In genomic region chr13:95684463-95684862, GRCh38 we compare ENCODE assay signal across 13 cellular contexts.
"Had no signal": no experiment of that assay in that cellular context is flagged by ENCODE, and none has a peak within 500 bp of the region (broad histone marks: within the 10 kb centered on the region; RNA-seq: fewer than 3 reads in every experiment).

No MANE protein-coding gene starts in this region.

- DNase-seq: activated CD4-positive, alpha-beta memory T cell treated with anti-CD3 and anti-CD28 coated beads for 36 hours; activated CD4-positive, alpha-beta T cell treated with anti-CD3 and anti-CD28 coated beads for 36 hours; activated CD8-positive, alpha-beta memory T cell treated with anti-CD3 and anti-CD28 coated beads, Interleukin-2, amount 10 ng/mL, durations not matched to agents 7 days and 5 days; activated effector memory CD4-positive, alpha-beta T cell treated with Interleukin-2 at 50 U/mL for 16 hours; activated naive CD4-positive, alpha-beta T cell treated with anti-CD3 and anti-CD28 coated beads, Interleukin-2, amount 50 U/mL, for 16 hours; activated T-cell treated with anti-CD3 and anti-CD28 coated beads, Interleukin-2, amount 50 U/mL, for 24 hours; stimulated activated CD4-positive, alpha-beta T cell treated with anti-CD3 and anti-CD28 coated beads, Interleukin-12 subunit alpha, Interleukin-12 subunit beta, amount 100 ng/mL, for 4 hours; stimulated activated CD4-positive, alpha-beta T cell treated with anti-CD3 and anti-CD28 coated beads, Interleukin-2, amount 100 ng/mL, for 24 hours; WERI-Rb-1 had no signal

- ATAC-seq: activated CD4-positive, alpha-beta T cell treated with anti-CD3 and anti-CD28 coated beads for 36 hours; activated CD8-positive, alpha-beta memory T cell treated with anti-CD3 and anti-CD28 coated beads, Interleukin-2, amount 10 ng/mL, durations not matched to agents 7 days and 5 days; esophagus mucosa had no signal

- H3K4me3 Mint-ChIP-seq: activated CD4-positive, alpha-beta memory T cell treated with anti-CD3 and anti-CD28 coated beads for 36 hours; activated CD4-positive, alpha-beta T cell treated with anti-CD3 and anti-CD28 coated beads for 36 hours; activated CD8-positive, alpha-beta memory T cell treated with anti-CD3 and anti-CD28 coated beads, Interleukin-2, amount 10 ng/mL, durations not matched to agents 7 days and 5 days; activated T-cell treated with anti-CD3 and anti-CD28 coated beads, Interleukin-2, amount 50 U/mL, for 24 hours; mesothelial cell of epicardium; T-helper 1 cell treated with Interleukin-12 subunit alpha and Interleukin-12 subunit beta and Interleukin-4 antibody, amounts not matched to agents 30 μg/mL and 1 μg/mL, for 36 hours had no signal

- H3K27ac Mint-ChIP-seq: activated CD4-positive, alpha-beta memory T cell treated with anti-CD3 and anti-CD28 coated beads for 36 hours; activated CD4-positive, alpha-beta T cell treated with anti-CD3 and anti-CD28 coated beads for 36 hours; activated CD8-positive, alpha-beta memory T cell treated with anti-CD3 and anti-CD28 coated beads, Interleukin-2, amount 10 ng/mL, durations not matched to agents 7 days and 5 days; activated T-cell treated with anti-CD3 and anti-CD28 coated beads, Interleukin-2, amount 50 U/mL, for 24 hours; mesothelial cell of epicardium; T-helper 1 cell treated with Interleukin-12 subunit alpha and Interleukin-12 subunit beta and Interleukin-4 antibody, amounts not matched to agents 30 μg/mL and 1 μg/mL, for 36 hours had no signal

- H3K27ac ChIP-seq: WERI-Rb-1 had no signal

- H3K36me3 ChIP-seq: WERI-Rb-1 had no signal

- FAIRE-seq: urothelium cell line had no signal

- H3K27me3 Mint-ChIP-seq: activated CD4-positive, alpha-beta memory T cell treated with anti-CD3 and anti-CD28 coated beads for 36 hours; activated CD4-positive, alpha-beta T cell treated with anti-CD3 and anti-CD28 coated beads for 36 hours; activated CD8-positive, alpha-beta memory T cell treated with anti-CD3 and anti-CD28 coated beads, Interleukin-2, amount 10 ng/mL, durations not matched to agents 7 days and 5 days; activated T-cell treated with anti-CD3 and anti-CD28 coated beads, Interleukin-2, amount 50 U/mL, for 24 hours had no signal
